In genomic region chr2:24122356-24123211, GRCh38 we compare ENCODE assay signal across 8 cellular contexts.
A peak's percentile ranks its signal among the peaks of the same experiment; 100 is the strongest.
DNase-seq lines count a peak whose midpoint lies in the region; TF ChIP-seq lines count a peak whose summit lies in the region.

No MANE protein-coding gene starts in this region.

- no peaks in the 10 kb centered on the region for H3K36me3 Mint-ChIP-seq in activated naive CD8-positive, alpha-beta T cell

- no peaks in the 10 kb centered on the region for H3K36me3 ChIP-seq in ACC112 (ENCODE audit: insufficient read depth, low read length)
- no peaks in the 10 kb centered on the region for H3K36me3 ChIP-seq in HEK293 (ENCODE audit: control insufficient read depth in 2 of 2, insufficient read depth in 1 of 2, low read length in 2 of 2)
- no peaks in the 10 kb centered on the region for H3K36me3 ChIP-seq in stomach smooth muscle (ENCODE audit: control insufficient read depth in 2 of 2, insufficient read depth in 2 of 2, low read length in 2 of 2)

- peak overlapping the region; percentile 95 for H3K9ac ChIP-seq in stomach smooth muscle (ENCODE audit: low read length in 2 of 2)

- CTCF ChIA-PET in HEK293 (lab: Yijun Ruan, JAX), result interaction anchor here (0.8 to 1.4 kb wide), 3 partner anchors 10 to 887 kb away, joined by 3 to 8 read pairs (median 3); partner anchors contain the start of gene TP53I3

- POLR2A ChIA-PET in HEK293 (lab: Yijun Ruan, JAX), result interaction anchor here (0.7 to 1.9 kb wide), 6 partner anchors 39 to 771 kb away, joined by 3 to 6 read pairs (median 4); partner anchors contain the start of genes ATAD2B, CENPO, PTRHD1 and TP53I3

- peak overlapping the region; percentile 83 for H3K27ac Mint-ChIP-seq in activated naive CD8-positive, alpha-beta T cell

- H3K27me3 ChIP-seq in ACC112 (ENCODE audit: insufficient read depth, low read length), result no peaks in the 10 kb centered on the region
- no peaks in the 10 kb centered on the region for H3K27me3 ChIP-seq in stomach smooth muscle (ENCODE audit: control insufficient read depth in 1 of 2, insufficient read depth in 2 of 2, low read length in 2 of 2)

- no peaks in the 10 kb centered on the region for H3K9me3 ChIP-seq in HEK293 (ENCODE audit: control insufficient read depth, insufficient read depth, low read depth, low read length)
- no peaks in the 10 kb centered on the region for H3K9me3 ChIP-seq in stomach smooth muscle (ENCODE audit: control insufficient read depth in 2 of 2, low read length in 2 of 2)

- peak overlapping the region; percentile 86 for H3K4me3 Mint-ChIP-seq in activated naive CD8-positive, alpha-beta T cell

- H3K4me1 ChIP-seq in ACC112 (ENCODE audit: control insufficient read depth, insufficient read depth, low read length, unreplicated experiment), result peaks cover 9% of the 10 kb centered on the region
- H3K4me1 ChIP-seq in HEK293 (ENCODE audit: control insufficient read depth, insufficient read depth, low read length), result peaks cover 3% of the 10 kb centered on the region
- H3K4me1 ChIP-seq in stomach smooth muscle (ENCODE audit: control insufficient read depth, insufficient read depth, low read length), result peaks cover 20% of the 10 kb centered on the region

- H2AFZ ChIP-seq in ACC112 (ENCODE audit: low read length, unreplicated experiment), result peak overlapping the region; percentile 93

- H3K27ac ChIP-seq in ACC112 (ENCODE audit: low read depth, low read length), result peak overlapping the region; percentile 10; the same call in 1 of the 2 replicates
- H3K27ac ChIP-seq in HEK293 (ENCODE audit: extremely low read depth, low read depth, low read length), result peak overlapping the region; percentile 79; the same call in 1 of the 2 replicates
- H3K27ac ChIP-seq in stomach smooth muscle (ENCODE audit: low read length), result peak overlapping the region; percentile 96

- peaks cover 6% of the 10 kb centered on the region for H3K79me2 ChIP-seq in ACC112 (ENCODE audit: control insufficient read depth, insufficient read depth, low read length, unreplicated experiment)

- no peak for TF ChIP-seq CTCF in HEK293 (tag by site-specific recombination; IDR thresholded peaks at IDR 0.05)

- H3K4me3 ChIP-seq in ACC112 (ENCODE audit: low read depth, low read length), result peak overlapping the region; percentile 74
- H3K4me3 ChIP-seq in HEK293 (ENCODE audit: low read depth, low read length), result peak overlapping the region; percentile 72
- peak overlapping the region; percentile 90 to 92 for H3K4me3 ChIP-seq in stomach smooth muscle (ENCODE audit: low read length in 2 of 2)

- DNase-seq in inferior parietal cortex (ENCODE audit: extremely low spot score) (peak; percentile 49), RPMI8226 (no peak), HK-2 (ENCODE audit: unreplicated experiment) (no peak)
- DNase-seq in stimulated activated naive CD4-positive, alpha-beta T cell (lab: John Stamatoyannopoulos, UW), result no peak

- H3K4me1 Mint-ChIP-seq in activated naive CD8-positive, alpha-beta T cell (ENCODE audit: low read depth), result peaks cover 14% of the 10 kb centered on the region

- H3K9me3 Mint-ChIP-seq in activated naive CD8-positive, alpha-beta T cell (ENCODE audit: low read depth), result no peaks in the 10 kb centered on the region

- H3K27me3 Mint-ChIP-seq in activated naive CD8-positive, alpha-beta T cell, result no peaks in the 10 kb centered on the region

TF ChIP-seq in HEK293, 187 proteins besides CTCF, POLR2A, EP300 and RAD21:
- TF ChIP-seq ZSCAN5A (tag by site-specific recombination; IDR thresholded peaks at IDR 0.05), result no peak
- peak; percentile 39; the same call in 1 of the 2 replicates for TF ChIP-seq ZBTB17 (tag by site-specific recombination; IDR thresholded peaks at IDR 0.05)
- TF ChIP-seq ZBTB48 (tag by site-specific recombination; IDR thresholded peaks at IDR 0.05), result no peak
- peak; percentile 96 for TF ChIP-seq PRDM10 (tag by site-specific recombination; IDR thresholded peaks at IDR 0.05)
- no peak for TF ChIP-seq BCL11A (tag by site-specific recombination; IDR thresholded peaks at IDR 0.05; ENCODE audit: low read depth)
- TF ChIP-seq ZNF335 (tag by site-specific recombination; conservative IDR thresholded peaks at IDR 0.05), result peak; percentile 92
- 0 out of 2 replicates have a peak, but pooled peaks have one; percentile 27 for TF ChIP-seq ZBTB7A (tag by site-specific recombination; IDR thresholded peaks at IDR 0.05; ENCODE audit: low read depth)
- 0 out of 2 replicates have a peak, but pooled peaks have one; percentile 61 for TF ChIP-seq ZEB2 (tag by site-specific recombination; IDR thresholded peaks at IDR 0.05)
- TF ChIP-seq ZNF391 (tag by site-specific recombination; IDR thresholded peaks at IDR 0.05; ENCODE audit: borderline replicate concordance, low read depth), result peak; percentile 47; the same call in 1 of the 2 replicates
TF ChIP-seq in HEK293: peak in this region for 6.

Comparison
In these comparisons a context has a peak if more than half of its experiments do, and no peak if none do; other contexts are left out.
1. H3K27ac ChIP-seq: peak in every context shown above with its lines; median percentile 96 in stomach smooth muscle; 79 in HEK293; 10 in ACC112.